Comparison of ENCODE assay signal across 15 cellular contexts in genomic region chr22:28034145-28034759, GRCh38.
DNase-seq lines count a peak whose midpoint lies in the region; ATAC-seq, FAIRE-seq and TF ChIP-seq lines count a peak whose summit lies in the region.
"Had no signal": no experiment of that assay in that cellular context is flagged by ENCODE, and none has a peak within 500 bp of the region (broad histone marks: within the 10 kb centered on the region; RNA-seq: fewer than 3 reads in every experiment).

No MANE protein-coding gene starts in this region.

- FAIRE-seq in astrocyte (lab: Jason Lieb, UNC): no peak

- WGBS in esophagus, 2 donors: 68 to 73% methylated on average over 9 of the region's 9 CpGs
- WGBS in testis, 2 donors: 72 to 78% methylated on average over 8 to 9 of the region's 9 CpGs

- H3K4me1 Mint-ChIP-seq in astrocyte (ENCODE audit: low read depth, unreplicated experiment) (peaks cover 3% of the 10 kb centered on the region), mesothelial cell of epicardium (peaks cover 55% of the 10 kb centered on the region)

- H3K4me3 Mint-ChIP-seq in astrocyte (ENCODE audit: unreplicated experiment): no peak overlapping the region
- no peak overlapping the region for H3K4me3 Mint-ChIP-seq in mesothelial cell of epicardium
- H3K4me3 Mint-ChIP-seq: activated CD4-positive, alpha-beta T cell treated with anti-CD3 and anti-CD28 coated beads, Interleukin-2, amount 10 ng/mL, durations not matched to agents 7 days and 5 days; activated naive CD8-positive, alpha-beta T cell treated with anti-CD3 and anti-CD28 coated beads, Interleukin-2, amount 50 U/mL, for 24 hours; activated T-cell treated with anti-CD3 and anti-CD28 coated beads, Interleukin-2, amount 50 U/mL, for 72 hours had no signal

- no peaks in the 10 kb centered on the region for H3K79me2 ChIP-seq in astrocyte (ENCODE audit: insufficient read depth, low read length)

- DNase-seq in astrocyte (ENCODE audit: low read depth) (no peak), mesothelial cell of epicardium (ENCODE audit: low spot score in 2 of 2, unreplicated experiment in 2 of 2) (no peak), testis (no peak), NK-92 (lab: John Stamatoyannopoulos, UW; ENCODE audit: unreplicated experiment) (no peak), NCI-H128 (lab: John Stamatoyannopoulos, UW; ENCODE audit: unreplicated experiment) (no peak)
- DNase-seq: activated CD4-positive, alpha-beta T cell treated with anti-CD3 and anti-CD28 coated beads, Interleukin-2, amount 10 ng/mL, durations not matched to agents 7 days and 5 days; activated naive CD8-positive, alpha-beta T cell treated with anti-CD3 and anti-CD28 coated beads, Interleukin-2, amount 50 U/mL, for 24 hours; activated T-cell treated with anti-CD3 and anti-CD28 coated beads, Interleukin-2, amount 50 U/mL, for 72 hours; cortex of kidney; GOT3; MV-4-11; stimulated activated naive CD8-positive, alpha-beta T cell treated with anti-CD3 and anti-CD28 coated beads, Interleukin-15, Interleukin-2, amounts not matched to agents 100 U/mL and 50 U/mL, for 24 hours had no signal

- TF ChIP-seq CTCF in astrocyte (IDR thresholded peaks at IDR 0.05; ENCODE audit: insufficient read depth, low read depth, low read length) (no peak), mesothelial cell of epicardium (IDR thresholded peaks at IDR 0.05; ENCODE audit: unreplicated experiment) (no peak), testis (IDR thresholded peaks at IDR 0.05) (no peak)

- no peaks in the 10 kb centered on the region for H3K36me3 ChIP-seq in astrocyte (ENCODE audit: insufficient read depth, low read length)
- H3K36me3 ChIP-seq in esophagus (ENCODE audit: control insufficient read depth in 2 of 2, insufficient read depth in 2 of 2, low read length in 1 of 2): no peaks in the 10 kb centered on the region
- H3K36me3 ChIP-seq in testis (ENCODE audit: low read depth, missing control alignments): no peaks in the 10 kb centered on the region

- H3K4me1 ChIP-seq in astrocyte (ENCODE audit: insufficient read depth, low read length): peaks cover 14% of the 10 kb centered on the region
- H3K4me1 ChIP-seq in esophagus (ENCODE audit: control insufficient read depth in 2 of 2, insufficient read depth in 2 of 2, low read length in 1 of 2): peaks cover 7 to 20% of the 10 kb centered on the region in 2 donors
- H3K4me1 ChIP-seq in testis: peaks cover 16% of the 10 kb centered on the region

- H2AFZ ChIP-seq in astrocyte (ENCODE audit: low read depth, low read length): no peak overlapping the region

- H3K27ac Mint-ChIP-seq in astrocyte (ENCODE audit: unreplicated experiment): no peak overlapping the region
- peak overlapping the region; percentile 81 for H3K27ac Mint-ChIP-seq in mesothelial cell of epicardium
- H3K27ac Mint-ChIP-seq: activated CD4-positive, alpha-beta T cell treated with anti-CD3 and anti-CD28 coated beads, Interleukin-2, amount 10 ng/mL, durations not matched to agents 7 days and 5 days; activated naive CD8-positive, alpha-beta T cell treated with anti-CD3 and anti-CD28 coated beads, Interleukin-2, amount 50 U/mL, for 24 hours; activated T-cell treated with anti-CD3 and anti-CD28 coated beads, Interleukin-2, amount 50 U/mL, for 72 hours had no signal

- H3K36me3 Mint-ChIP-seq in astrocyte (ENCODE audit: low read depth, unreplicated experiment) (peaks cover 3% of the 10 kb centered on the region), mesothelial cell of epicardium (no peaks in the 10 kb centered on the region)

- H3K27me3 Mint-ChIP-seq in astrocyte (ENCODE audit: low read depth, unreplicated experiment) (no peaks in the 10 kb centered on the region), mesothelial cell of epicardium (ENCODE audit: low read depth) (no peaks in the 10 kb centered on the region)

- H3K4me3 ChIP-seq in astrocyte (ENCODE audit: insufficient read depth, low read depth, low read length) (no peak overlapping the region), esophagus (ENCODE audit: low read depth in 1 of 2, low read length in 2 of 2) (no peak overlapping the region), testis (no peak overlapping the region)

- peak overlapping the region; percentile 35 for H3K4me2 ChIP-seq in astrocyte (ENCODE audit: low read length)

- H4K20me1 ChIP-seq in astrocyte (ENCODE audit: insufficient read depth, low read length): peaks cover 11% of the 10 kb centered on the region

- intact Hi-C loops in testis (cut with DNase I; ENCODE audit: low total_unique reads): no loop called here

- H3K9me3 ChIP-seq in astrocyte (ENCODE audit: insufficient read depth, low read depth, low read length) (no peaks in the 10 kb centered on the region), esophagus (ENCODE audit: control insufficient read depth in 2 of 2, insufficient read depth in 1 of 2, low read depth in 1 of 2, low read length in 1 of 2) (no peaks in the 10 kb centered on the region), testis (no peaks in the 10 kb centered on the region)

- H3K9me3 Mint-ChIP-seq in astrocyte (ENCODE audit: unreplicated experiment) (peaks cover 4% of the 10 kb centered on the region), mesothelial cell of epicardium (peaks cover 3% of the 10 kb centered on the region)
- H3K9me3 Mint-ChIP-seq: activated CD4-positive, alpha-beta T cell treated with anti-CD3 and anti-CD28 coated beads, Interleukin-2, amount 10 ng/mL, durations not matched to agents 7 days and 5 days; activated naive CD8-positive, alpha-beta T cell treated with anti-CD3 and anti-CD28 coated beads, Interleukin-2, amount 50 U/mL, for 24 hours; activated T-cell treated with anti-CD3 and anti-CD28 coated beads, Interleukin-2, amount 50 U/mL, for 72 hours had no signal

- H3K27me3 ChIP-seq in astrocyte (ENCODE audit: insufficient read depth, low read length): no peaks in the 10 kb centered on the region
- H3K27me3 ChIP-seq in esophagus (ENCODE audit: control insufficient read depth in 1 of 2, insufficient read depth in 2 of 2, low read length in 2 of 2): no peaks in the 10 kb centered on the region
- no peaks in the 10 kb centered on the region for H3K27me3 ChIP-seq in testis

- no peak overlapping the region for H3K27ac ChIP-seq in astrocyte (ENCODE audit: low read depth, low read length)
- peak overlapping the region; percentile 6 to 50 for H3K27ac ChIP-seq in esophagus (ENCODE audit: low read depth in 2 of 2, low read length in 1 of 2)
- peak overlapping the region; percentile 7 to 60 for H3K27ac ChIP-seq in testis

- TF ChIP-seq POLR2A in testis (IDR thresholded peaks at IDR 0.05): no peak

- no peak for ATAC-seq in GM19023 (IDR thresholded peaks at IDR 0.05; ENCODE audit: unreplicated experiment)
- ATAC-seq in GM19395 (IDR thresholded peaks at IDR 0.05; ENCODE audit: unreplicated experiment): no peak
- ATAC-seq: activated naive CD8-positive, alpha-beta T cell treated with anti-CD3 and anti-CD28 coated beads, Interleukin-2, amount 50 U/mL, for 24 hours; activated T-cell treated with anti-CD3 and anti-CD28 coated beads, Interleukin-2, amount 50 U/mL, for 72 hours; stimulated activated naive CD8-positive, alpha-beta T cell treated with anti-CD3 and anti-CD28 coated beads, Interleukin-15, Interleukin-2, amounts not matched to agents 100 U/mL and 50 U/mL, for 24 hours had no signal

- H3K9ac ChIP-seq in astrocyte (ENCODE audit: low read length): no peak overlapping the region
